Comparison of ENCODE assay signal across 24 cellular contexts in the genomic region with DNA sequence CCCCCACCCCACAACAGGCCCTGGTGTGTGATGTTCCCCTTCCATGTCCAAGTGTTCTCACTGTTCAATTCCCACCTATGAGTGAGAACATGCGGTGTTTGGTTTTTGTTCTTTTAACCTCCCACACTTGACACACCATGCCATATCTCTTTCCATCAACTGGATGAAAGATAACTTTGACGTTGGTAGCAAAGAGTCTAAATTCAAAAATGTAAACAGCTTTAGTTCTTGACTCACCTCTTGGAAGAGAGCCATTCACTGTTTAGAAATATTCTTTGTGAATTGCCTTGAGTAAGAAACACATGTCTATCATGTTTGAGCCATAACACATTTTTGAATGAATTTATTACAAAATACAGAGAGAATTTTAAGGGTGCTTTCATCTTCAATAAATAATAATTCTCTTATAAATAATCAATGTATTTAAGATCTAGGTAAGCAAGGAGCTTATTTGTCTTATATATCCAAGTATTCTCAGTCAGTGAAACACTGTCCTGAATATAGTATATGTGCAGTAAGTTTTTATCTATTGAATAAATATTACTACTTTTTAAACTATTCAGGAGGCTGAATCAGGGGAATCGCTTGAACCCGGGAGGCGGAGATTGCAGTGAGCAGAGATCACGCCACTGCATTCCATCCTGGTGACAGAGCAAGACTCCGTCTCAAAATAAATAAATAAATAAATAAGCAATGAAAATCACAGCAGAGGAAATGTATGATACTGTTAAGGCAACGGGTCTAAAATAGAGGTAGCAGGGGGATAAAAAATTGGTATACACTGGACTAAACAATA. TPM values are rescaled to one million over a fixed set of nuclear protein-coding genes. Genes with fewer than 3 reads are reported as not detected.
DNase-seq lines count a peak whose midpoint lies in the region; ATAC-seq and TF ChIP-seq lines count a peak whose summit lies in the region.
"Had no signal": no experiment of that assay in that cellular context is flagged by ENCODE, and none has a peak within 500 bp of the region (broad histone marks: within the 10 kb centered on the region; RNA-seq: fewer than 3 reads in every experiment).

No MANE protein-coding gene starts in this region.

- no peaks in the 10 kb centered on the region for H3K4me1 ChIP-seq in CD8-positive, alpha-beta T cell (ENCODE audit: insufficient read depth, low read length)
- H3K4me1 ChIP-seq: ascending aorta, transverse colon had no signal

- peaks cover 6% of the 10 kb centered on the region for H3K27me3 Mint-ChIP-seq in CD8-positive, alpha-beta T cell (ENCODE audit: low read depth)
- peaks cover 0 to 7% (median 5%) of the 10 kb centered on the region in 5 donors for H3K27me3 Mint-ChIP-seq in naive thymus-derived CD8-positive, alpha-beta T cell
- H3K27me3 Mint-ChIP-seq: activated CD8-positive, alpha-beta memory T cell treated with anti-CD3 and anti-CD28 coated beads, Interleukin-2, amount 10 ng/mL, durations not matched to agents 7 days and 5 days had no signal

- DNase-seq in A172 (ENCODE audit: low spot score) (peak; percentile 30), HS-5 (ENCODE audit: low read depth) (peak; percentile 61), astrocyte of the hippocampus (ENCODE audit: low read depth, low spot score) (peak; percentile 18), fibroblast of the conjunctiva (ENCODE audit: low read depth) (peak; percentile 47)
- DNase-seq in CD8-positive, alpha-beta T cell = no peak
- no peak for DNase-seq in naive thymus-derived CD8-positive, alpha-beta T cell
- DNase-seq: activated CD8-positive, alpha-beta memory T cell treated with anti-CD3 and anti-CD28 coated beads, Interleukin-2, amount 10 ng/mL, durations not matched to agents 7 days and 5 days; effector CD4-positive, alpha-beta T cell; GF-D8; glutamatergic neuron; mucosa of descending colon; NCI-H1092 treated with DMSO at 0.1 percent for 48 hours; NCI-H2171; occipital lobe; transverse colon had no signal

- H3K4me1 Mint-ChIP-seq in CD8-positive, alpha-beta T cell (ENCODE audit: low read depth) = no peaks in the 10 kb centered on the region
- no peaks in the 10 kb centered on the region for H3K4me1 Mint-ChIP-seq in naive thymus-derived CD8-positive, alpha-beta T cell
- H3K4me1 Mint-ChIP-seq: activated CD8-positive, alpha-beta memory T cell treated with anti-CD3 and anti-CD28 coated beads, Interleukin-2, amount 10 ng/mL, durations not matched to agents 7 days and 5 days; stimulated activated effector memory CD8-positive, alpha-beta T cell treated with anti-CD3 and anti-CD28 coated beads, Interleukin-12 subunit alpha, Interleukin-12 subunit beta, amount 100 ng/mL, for 72 hours had no signal

- H3K4me3 Mint-ChIP-seq in CD8-positive, alpha-beta T cell = no peak overlapping the region
- no peak overlapping the region for H3K4me3 Mint-ChIP-seq in naive thymus-derived CD8-positive, alpha-beta T cell
- H3K4me3 Mint-ChIP-seq: activated CD8-positive, alpha-beta memory T cell treated with anti-CD3 and anti-CD28 coated beads, Interleukin-2, amount 10 ng/mL, durations not matched to agents 7 days and 5 days; stimulated activated effector memory CD8-positive, alpha-beta T cell treated with anti-CD3 and anti-CD28 coated beads, Interleukin-12 subunit alpha, Interleukin-12 subunit beta, amount 100 ng/mL, for 72 hours had no signal

- POLR2A ChIA-PET in CD8-positive, alpha-beta T cell (lab: Charles Lee) = no interaction called here
- POLR2A ChIA-PET in naive thymus-derived CD8-positive, alpha-beta T cell (lab: Charles Lee) = no interaction called here

- no peaks in the 10 kb centered on the region for H3K36me3 Mint-ChIP-seq in CD8-positive, alpha-beta T cell
- H3K36me3 Mint-ChIP-seq in naive thymus-derived CD8-positive, alpha-beta T cell = peaks cover 0 to 12% (median 4%) of the 10 kb centered on the region in 3 donors
- H3K36me3 Mint-ChIP-seq: activated CD8-positive, alpha-beta memory T cell treated with anti-CD3 and anti-CD28 coated beads, Interleukin-2, amount 10 ng/mL, durations not matched to agents 7 days and 5 days; stimulated activated effector memory CD8-positive, alpha-beta T cell treated with anti-CD3 and anti-CD28 coated beads, Interleukin-12 subunit alpha, Interleukin-12 subunit beta, amount 100 ng/mL, for 72 hours had no signal

- no peaks in the 10 kb centered on the region for H3K9me3 ChIP-seq in CD8-positive, alpha-beta T cell (ENCODE audit: low read length)
- H3K9me3 ChIP-seq: ascending aorta, transverse colon had no signal

- intact Hi-C loops in CD8-positive, alpha-beta T cell (cut with DNase I, micrococcal nuclease) = no loop called here

- H3K36me3 ChIP-seq in CD8-positive, alpha-beta T cell (ENCODE audit: insufficient read depth, low read length) = no peaks in the 10 kb centered on the region
- H3K36me3 ChIP-seq: ascending aorta, transverse colon had no signal

- H3K27ac ChIP-seq in CD8-positive, alpha-beta T cell (ENCODE audit: low read depth, low read length) = no peak overlapping the region
- H3K27ac ChIP-seq: ascending aorta, skin epidermis, transverse colon had no signal

- H3K4me3 ChIP-seq in CD8-positive, alpha-beta T cell (ENCODE audit: low read depth, low read length) = no peak overlapping the region
- H3K4me3 ChIP-seq: ascending aorta, mucosa of descending colon, skin epidermis, transverse colon had no signal

- no peaks in the 10 kb centered on the region for H3K27me3 ChIP-seq in CD8-positive, alpha-beta T cell (ENCODE audit: insufficient read depth, low read length)
- H3K27me3 ChIP-seq: ascending aorta, transverse colon had no signal

- no peak for ATAC-seq in CD8-positive, alpha-beta T cell
- ATAC-seq in GM21515 (IDR thresholded peaks at IDR 0.05; ENCODE audit: unreplicated experiment) (no peak), HG03039 (IDR thresholded peaks at IDR 0.05; ENCODE audit: unreplicated experiment) (no peak)
- ATAC-seq in naive thymus-derived CD8-positive, alpha-beta T cell = no peak
- ATAC-seq: activated CD8-positive, alpha-beta memory T cell treated with anti-CD3 and anti-CD28 coated beads, Interleukin-2, amount 10 ng/mL, durations not matched to agents 7 days and 5 days; HCT116; mucosa of descending colon; Right ventricle myocardium inferior; stimulated activated effector memory CD8-positive, alpha-beta T cell treated with anti-CD3 and anti-CD28 coated beads, Interleukin-12 subunit alpha, Interleukin-12 subunit beta, amount 100 ng/mL, for 72 hours had no signal

- peaks cover 6% of the 10 kb centered on the region for H3K9me3 Mint-ChIP-seq in CD8-positive, alpha-beta T cell
- peaks cover 0 to 18% (median 4%) of the 10 kb centered on the region in 9 donors for H3K9me3 Mint-ChIP-seq in naive thymus-derived CD8-positive, alpha-beta T cell

- no peak for TF ChIP-seq CTCF in CD8-positive, alpha-beta T cell (IDR thresholded peaks at IDR 0.05)

- CTCF ChIA-PET in CD8-positive, alpha-beta T cell (lab: Charles Lee) = no interaction called here

- no peak overlapping the region for H3K27ac Mint-ChIP-seq in CD8-positive, alpha-beta T cell
- H3K27ac Mint-ChIP-seq in naive thymus-derived CD8-positive, alpha-beta T cell = no peak overlapping the region
- H3K27ac Mint-ChIP-seq: activated CD8-positive, alpha-beta memory T cell treated with anti-CD3 and anti-CD28 coated beads, Interleukin-2, amount 10 ng/mL, durations not matched to agents 7 days and 5 days; stimulated activated effector memory CD8-positive, alpha-beta T cell treated with anti-CD3 and anti-CD28 coated beads, Interleukin-12 subunit alpha, Interleukin-12 subunit beta, amount 100 ng/mL, for 72 hours had no signal

RNA-seq across cellular contexts. Expression of a gene that starts 6.7 kb away (rescaled TPM):
- total RNA-seq in A172 (2014; rRNA removed; shearing (Covaris generic)) = not detected in 2 replicates
- not detected for total RNA-seq in CD8-positive, alpha-beta T cell
- not detected for total RNA-seq in naive thymus-derived CD8-positive, alpha-beta T cell
- not detected for polyA plus RNA-seq in naive thymus-derived CD8-positive, alpha-beta T cell
- total RNA-seq: activated CD8-positive, alpha-beta memory T cell treated with anti-CD3 and anti-CD28 coated beads, Interleukin-2, amount 10 ng/mL, durations not matched to agents 7 days and 5 days; ascending aorta; kidney epithelial cell; mucosa of descending colon; occipital lobe; T-helper 1 cell treated with Interleukin-12 subunit alpha and Interleukin-12 subunit beta and Interleukin-4 antibody, amounts not matched to agents 30 ng/mL and 1 ng/mL, for 36 hours; transverse colon had no signal

Comparison
In these comparisons a context has a peak if more than half of its experiments do, and no peak if none do; other contexts are left out.
1. DNase-seq: peak in A172 (single experiment), HS-5 (single experiment), astrocyte of the hippocampus (single experiment) and fibroblast of the conjunctiva (single experiment); none in CD8-positive, alpha-beta T cell (0 of 7) and naive thymus-derived CD8-positive, alpha-beta T cell (0 of 10).